8 cellular contexts compared by ENCODE assay signal in the genomic region with DNA sequence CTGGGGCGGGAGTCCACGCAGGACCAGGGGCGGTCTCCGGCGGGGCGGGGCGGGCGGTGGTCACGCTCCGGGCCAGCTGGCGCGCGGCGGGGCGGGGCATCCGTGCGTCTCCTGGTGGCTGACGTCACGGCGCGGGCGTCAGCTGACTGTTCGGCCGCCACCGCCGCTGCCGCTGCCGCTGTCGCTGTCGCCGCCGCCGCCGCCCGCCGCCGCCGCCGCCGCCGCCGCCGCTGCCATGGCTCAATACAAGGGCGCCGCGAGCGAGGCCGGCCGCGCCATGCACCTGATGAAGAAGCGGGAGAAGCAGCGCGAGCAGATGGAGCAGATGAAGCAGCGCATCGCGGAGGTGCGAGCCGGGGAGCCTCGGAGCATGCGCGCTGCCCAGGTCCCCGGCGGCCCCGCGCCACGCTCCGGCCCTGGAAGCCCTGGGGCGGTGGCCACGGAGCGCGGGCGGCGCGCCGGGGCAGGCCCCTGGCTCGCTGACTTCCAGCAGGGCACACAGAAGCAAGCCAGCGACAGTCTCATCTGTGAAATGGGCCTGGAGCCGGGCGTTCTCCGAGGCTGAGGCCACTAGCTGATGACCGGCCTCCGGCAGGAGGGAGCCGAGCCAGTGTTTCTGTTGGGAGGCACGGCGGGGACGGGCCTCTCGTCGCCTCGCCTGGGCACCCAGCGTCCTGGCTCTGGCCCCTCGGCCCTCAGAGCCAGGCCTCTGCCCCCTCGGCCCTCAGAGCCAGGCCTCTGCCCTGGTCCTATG. TPM values are rescaled to one million over a fixed set of nuclear protein-coding genes. Genes with fewer than 3 reads are reported as not detected.
A peak's percentile ranks its signal among the peaks of the same experiment; 100 is the strongest.
DNase-seq lines count a peak whose midpoint lies in the region; ATAC-seq and TF ChIP-seq lines count a peak whose summit lies in the region.

A gene with protein sequence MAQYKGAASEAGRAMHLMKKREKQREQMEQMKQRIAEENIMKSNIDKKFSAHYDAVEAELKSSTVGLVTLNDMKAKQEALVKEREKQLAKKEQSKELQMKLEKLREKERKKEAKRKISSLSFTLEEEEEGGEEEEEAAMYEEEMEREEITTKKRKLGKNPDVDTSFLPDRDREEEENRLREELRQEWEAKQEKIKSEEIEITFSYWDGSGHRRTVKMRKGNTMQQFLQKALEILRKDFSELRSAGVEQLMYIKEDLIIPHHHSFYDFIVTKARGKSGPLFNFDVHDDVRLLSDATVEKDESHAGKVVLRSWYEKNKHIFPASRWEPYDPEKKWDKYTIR (plus strand): TSS at position 141 of the 754 bp plus-strand sequence. CDS start 95 bp downstream, at position 236.

- TF ChIP-seq CTCF in activated CD8-positive, alpha-beta T cell treated with anti-CD3 and anti-CD28 coated beads for 36 hours (IDR thresholded peaks at IDR 0.05), result no peak

- peaks cover 28% of the 10 kb centered on the region for H3K4me1 Mint-ChIP-seq in activated CD8-positive, alpha-beta T cell treated with anti-CD3 and anti-CD28 coated beads for 36 hours (ENCODE audit: low read depth)

- no peaks in the 10 kb centered on the region for H3K9me3 Mint-ChIP-seq in activated CD8-positive, alpha-beta T cell treated with anti-CD3 and anti-CD28 coated beads for 36 hours

- ATAC-seq in HG02973 (IDR thresholded peaks at IDR 0.05; ENCODE audit: unreplicated experiment), result peak; percentile 54
- ATAC-seq in activated CD8-positive, alpha-beta T cell treated with anti-CD3 and anti-CD28 coated beads for 36 hours, result peak; percentile 85

- peak within 1 kb of the TSS; percentile 67 for H3K27ac Mint-ChIP-seq in activated CD8-positive, alpha-beta T cell treated with anti-CD3 and anti-CD28 coated beads for 36 hours

- intact Hi-C loops in activated CD8-positive, alpha-beta T cell treated with anti-CD3 and anti-CD28 coated beads for 36 hours (cut with micrococcal nuclease), result no loop called here

- H3K27me3 Mint-ChIP-seq in activated CD8-positive, alpha-beta T cell treated with anti-CD3 and anti-CD28 coated beads for 36 hours, result no peaks in the 10 kb centered on the region

- POLR2A ChIA-PET in activated CD8-positive, alpha-beta T cell treated with anti-CD3 and anti-CD28 coated beads for 36 hours (lab: Charles Lee), result interaction anchor here (1.5 kb wide), 1 partner anchor 34 kb away, joined by 4 read pairs; no protein-coding TSS in a partner anchor

- peak within 1 kb of the TSS; percentile 69 for H3K4me3 Mint-ChIP-seq in activated CD8-positive, alpha-beta T cell treated with anti-CD3 and anti-CD28 coated beads for 36 hours

- peak; percentile 26 to 30 for DNase-seq in NOMO-1 (lab: John Stamatoyannopoulos, UW; ENCODE audit: unreplicated experiment in 2 of 2)
- no peak for DNase-seq in NOMO-1 treated with dmso at 0.1 percent for 144 hours (lab: John Stamatoyannopoulos, UW; ENCODE audit: unreplicated experiment)
- DNase-seq in NCI-H345 (lab: John Stamatoyannopoulos, UW), result peak; percentile 73
- peak; percentile 77 for DNase-seq in activated CD8-positive, alpha-beta T cell treated with anti-CD3 and anti-CD28 coated beads for 36 hours
- peak; percentile 32 for DNase-seq in effector CD8-positive, alpha-beta T cell (lab: John Stamatoyannopoulos, UW)
- peak; percentile 68 for DNase-seq in medulla oblongata (ENCODE audit: extremely low spot score)
- DNase-seq in stimulated activated CD8-positive, alpha-beta memory T cell treated with anti-CD3 and anti-CD28 coated beads, Interleukin-12 subunit alpha, Interleukin-12 subunit beta, amount 100 ng/mL, for 1 hour (ENCODE audit: low read depth), result peak; percentile 33

- CTCF ChIA-PET in activated CD8-positive, alpha-beta T cell treated with anti-CD3 and anti-CD28 coated beads for 36 hours (lab: Charles Lee), result interaction anchor here (1.0 kb wide), 1 partner anchor 83 kb away, joined by 3 read pairs; no protein-coding TSS in a partner anchor

- peaks cover 7% of the 10 kb centered on the region for H3K36me3 Mint-ChIP-seq in activated CD8-positive, alpha-beta T cell treated with anti-CD3 and anti-CD28 coated beads for 36 hours (ENCODE audit: low read depth)

RNA-seq across cellular contexts. Expression of the gene that starts here (rescaled TPM):
- 10 to 100 TPM; 43.6 to 47.5 TPM for total RNA-seq in activated CD8-positive, alpha-beta T cell treated with anti-CD3 and anti-CD28 coated beads for 36 hours
